ENCODE assay signal across 35 cellular contexts in genomic region chr9:115770521-115770920, GRCh38.
"Had no signal": no experiment of that assay in that cellular context is flagged by ENCODE, and none has a peak within 500 bp of the region (broad histone marks: within the 10 kb centered on the region; RNA-seq: fewer than 3 reads in every experiment).

No MANE protein-coding gene starts in this region.

- H3K36me3 ChIP-seq: cardiac muscle cell had no signal

- H3K36me3 Mint-ChIP-seq: activated CD4-positive, alpha-beta memory T cell treated with anti-CD3 and anti-CD28 coated beads for 36 hours; activated naive CD4-positive, alpha-beta T cell treated with anti-CD3 and anti-CD28 coated beads, Interleukin-2, amount 10 ng/mL, durations not matched to agents 7 days and 5 days; activated naive CD4-positive, alpha-beta T cell treated with anti-CD3 and anti-CD28 coated beads, Interleukin-2, amount 50 U/mL, for 24 hours; activated naive CD8-positive, alpha-beta T cell; activated naive CD8-positive, alpha-beta T cell treated with anti-CD3 and anti-CD28 coated beads, Interleukin-2, amount 10 ng/mL, durations not matched to agents 7 days and 5 days; brain had no signal

- DNase-seq: activated B cell treated with CpG ODN at 0.5 μM for 24 hours; activated CD4-positive, alpha-beta memory T cell treated with anti-CD3 and anti-CD28 coated beads for 36 hours; activated CD4-positive, alpha-beta T cell treated with anti-CD3 and anti-CD28 coated beads for 4 hours; activated CD4-positive, alpha-beta T cell treated with anti-CD3 and anti-CD28 coated beads, Interleukin-2, amount 10 ng/mL, durations not matched to agents 24 days and 14 days; activated CD4-positive, alpha-beta T cell treated with anti-CD3 and anti-CD28 coated beads, Interleukin-2, amount 50 U/mL, for 1 hour; activated CD4-positive, alpha-beta T cell treated with anti-CD3 and anti-CD28 coated beads, Interleukin-2, amount 50 U/mL, for 4 hours; activated CD4-positive, CD25-positive, alpha-beta regulatory T cell treated with anti-CD3 and anti-CD28 coated beads, Interleukin-2, amount 50 U/mL, for 72 hours; activated CD8-positive, alpha-beta memory T cell treated with anti-CD3 and anti-CD28 coated beads, Interleukin-2, amount 50 U/mL, for 48 hours; activated CD8-positive, alpha-beta T cell treated with anti-CD3 and anti-CD28 coated beads for 36 hours; activated effector memory CD4-positive, alpha-beta T cell treated with Interleukin-2 at 50 U/mL for 16 hours; activated gamma-delta T cell; activated naive CD4-positive, alpha-beta T cell treated with anti-CD3 and anti-CD28 coated beads, Interleukin-2, amount 10 ng/mL, durations not matched to agents 7 days and 5 days; activated naive CD4-positive, alpha-beta T cell treated with Interleukin-2 at 50 U/mL for 16 hours; activated naive CD8-positive, alpha-beta T cell treated with anti-CD3 and anti-CD28 coated beads, Interleukin-2, amount 10 ng/mL, durations not matched to agents 7 days and 5 days; activated naive CD8-positive, alpha-beta T cell treated with anti-CD3 and anti-CD28 coated beads, Interleukin-2, amount 50 U/mL, for 24 hours; activated T-cell treated with anti-CD3 and anti-CD28 coated beads, Interleukin-2, amount 50 U/mL, for 24 hours; activated T-cell treated with anti-CD3 and anti-CD28 coated beads, Interleukin-2, amount 50 U/mL, for 48 hours; amygdala; aorta; caudate nucleus; cerebellar nuclear complex; T-helper 1 cell; T-helper 2 cell; T-helper 9 cell had no signal

- H3K4me3 Mint-ChIP-seq: activated B cell treated with CpG ODN at 0.5 μM for 24 hours; activated CD4-positive, alpha-beta memory T cell treated with anti-CD3 and anti-CD28 coated beads for 36 hours; activated CD4-positive, alpha-beta T cell treated with anti-CD3 and anti-CD28 coated beads, Interleukin-2, amount 10 ng/mL, durations not matched to agents 24 days and 14 days; activated CD8-positive, alpha-beta T cell treated with anti-CD3 and anti-CD28 coated beads for 36 hours; activated naive CD4-positive, alpha-beta T cell treated with anti-CD3 and anti-CD28 coated beads, Interleukin-2, amount 10 ng/mL, durations not matched to agents 7 days and 5 days; activated naive CD4-positive, alpha-beta T cell treated with anti-CD3 and anti-CD28 coated beads, Interleukin-2, amount 50 U/mL, for 24 hours; activated naive CD8-positive, alpha-beta T cell; activated naive CD8-positive, alpha-beta T cell treated with anti-CD3 and anti-CD28 coated beads, Interleukin-2, amount 10 ng/mL, durations not matched to agents 7 days and 5 days; activated naive CD8-positive, alpha-beta T cell treated with anti-CD3 and anti-CD28 coated beads, Interleukin-2, amount 50 U/mL, for 24 hours; activated T-cell treated with anti-CD3 and anti-CD28 coated beads, Interleukin-2, amount 50 U/mL, for 24 hours; brain; central memory CD8-positive, alpha-beta T cell; T-helper 1 cell treated with Interleukin-12 subunit alpha and Interleukin-12 subunit beta and Interleukin-4 antibody, amounts not matched to agents 30 μg/mL and 1 μg/mL, for 36 hours; T-helper 2 cell treated with Interferon-gamma antibody and Interleukin-4, amounts not matched to agents 5 μg/mL and 100 μg/mL, for 36 hours had no signal

- H3K4me1 Mint-ChIP-seq: activated B cell treated with CpG ODN at 0.5 μM for 24 hours; activated CD4-positive, alpha-beta T cell treated with anti-CD3 and anti-CD28 coated beads, Interleukin-2, amount 10 ng/mL, durations not matched to agents 24 days and 14 days; activated naive CD4-positive, alpha-beta T cell treated with anti-CD3 and anti-CD28 coated beads, Interleukin-2, amount 10 ng/mL, durations not matched to agents 7 days and 5 days; activated naive CD4-positive, alpha-beta T cell treated with anti-CD3 and anti-CD28 coated beads, Interleukin-2, amount 50 U/mL, for 24 hours; activated naive CD8-positive, alpha-beta T cell treated with anti-CD3 and anti-CD28 coated beads, Interleukin-2, amount 10 ng/mL, durations not matched to agents 7 days and 5 days; activated naive CD8-positive, alpha-beta T cell treated with anti-CD3 and anti-CD28 coated beads, Interleukin-2, amount 50 U/mL, for 24 hours; brain; central memory CD8-positive, alpha-beta T cell had no signal

- H3K27me3 ChIP-seq: cardiac muscle cell had no signal

- H3K4me3 ChIP-seq: cardiac muscle cell had no signal

- H3K9me3 Mint-ChIP-seq: activated B cell treated with CpG ODN at 0.5 μM for 24 hours; activated CD4-positive, alpha-beta memory T cell treated with anti-CD3 and anti-CD28 coated beads for 36 hours; activated CD4-positive, alpha-beta T cell treated with anti-CD3 and anti-CD28 coated beads, Interleukin-2, amount 10 ng/mL, durations not matched to agents 24 days and 14 days; activated CD8-positive, alpha-beta T cell treated with anti-CD3 and anti-CD28 coated beads for 36 hours; activated naive CD4-positive, alpha-beta T cell treated with anti-CD3 and anti-CD28 coated beads, Interleukin-2, amount 50 U/mL, for 24 hours; activated T-helper 2 cell treated with anti-CD3 and anti-CD28 coated beads, Interferon-gamma antibody, Interleukin-2, Interleukin-4, amounts not matched to agents 10 μg/mL and 5 μg/mL and 100 μg/mL, durations not matched to agents 14 hours and 24 hours and 36 hours; brain; T-helper 1 cell treated with Interleukin-12 subunit alpha and Interleukin-12 subunit beta and Interleukin-4 antibody, amounts not matched to agents 30 μg/mL and 1 μg/mL, for 36 hours; T-helper 2 cell treated with Interferon-gamma antibody and Interleukin-4, amounts not matched to agents 5 μg/mL and 100 μg/mL, for 36 hours had no signal

- H3K27ac ChIP-seq: cardiac muscle cell, VCaP had no signal

- FAIRE-seq: bronchial epithelial cell, TTC549 had no signal

- H3K27me3 Mint-ChIP-seq: activated B cell treated with CpG ODN at 0.5 μM for 24 hours; activated CD4-positive, alpha-beta memory T cell treated with anti-CD3 and anti-CD28 coated beads for 36 hours; activated CD4-positive, alpha-beta T cell treated with anti-CD3 and anti-CD28 coated beads, Interleukin-2, amount 10 ng/mL, durations not matched to agents 24 days and 14 days; activated naive CD4-positive, alpha-beta T cell treated with anti-CD3 and anti-CD28 coated beads, Interleukin-2, amount 10 ng/mL, durations not matched to agents 7 days and 5 days; activated naive CD4-positive, alpha-beta T cell treated with anti-CD3 and anti-CD28 coated beads, Interleukin-2, amount 50 U/mL, for 24 hours; activated naive CD8-positive, alpha-beta T cell treated with anti-CD3 and anti-CD28 coated beads, Interleukin-2, amount 10 ng/mL, durations not matched to agents 7 days and 5 days; activated naive CD8-positive, alpha-beta T cell treated with anti-CD3 and anti-CD28 coated beads, Interleukin-2, amount 50 U/mL, for 24 hours; activated T-cell treated with anti-CD3 and anti-CD28 coated beads, Interleukin-2, amount 50 U/mL, for 24 hours; central memory CD8-positive, alpha-beta T cell had no signal

- H3K27ac Mint-ChIP-seq: activated B cell treated with CpG ODN at 0.5 μM for 24 hours; activated CD4-positive, alpha-beta memory T cell treated with anti-CD3 and anti-CD28 coated beads for 36 hours; activated CD4-positive, alpha-beta T cell treated with anti-CD3 and anti-CD28 coated beads, Interleukin-2, amount 10 ng/mL, durations not matched to agents 24 days and 14 days; activated CD8-positive, alpha-beta T cell treated with anti-CD3 and anti-CD28 coated beads for 36 hours; activated naive CD4-positive, alpha-beta T cell treated with anti-CD3 and anti-CD28 coated beads, Interleukin-2, amount 10 ng/mL, durations not matched to agents 7 days and 5 days; activated naive CD4-positive, alpha-beta T cell treated with anti-CD3 and anti-CD28 coated beads, Interleukin-2, amount 50 U/mL, for 24 hours; activated naive CD8-positive, alpha-beta T cell; activated naive CD8-positive, alpha-beta T cell treated with anti-CD3 and anti-CD28 coated beads, Interleukin-2, amount 10 ng/mL, durations not matched to agents 7 days and 5 days; activated naive CD8-positive, alpha-beta T cell treated with anti-CD3 and anti-CD28 coated beads, Interleukin-2, amount 50 U/mL, for 24 hours; activated T-cell treated with anti-CD3 and anti-CD28 coated beads, Interleukin-2, amount 50 U/mL, for 24 hours; activated T-helper 2 cell treated with anti-CD3 and anti-CD28 coated beads, Interferon-gamma antibody, Interleukin-2, Interleukin-4, amounts not matched to agents 10 μg/mL and 5 μg/mL and 100 μg/mL, durations not matched to agents 14 hours and 24 hours and 36 hours; brain; T-helper 1 cell treated with Interleukin-12 subunit alpha and Interleukin-12 subunit beta and Interleukin-4 antibody, amounts not matched to agents 30 μg/mL and 1 μg/mL, for 36 hours; T-helper 2 cell treated with Interferon-gamma antibody and Interleukin-4, amounts not matched to agents 5 μg/mL and 100 μg/mL, for 36 hours had no signal
